In the genomic region with DNA sequence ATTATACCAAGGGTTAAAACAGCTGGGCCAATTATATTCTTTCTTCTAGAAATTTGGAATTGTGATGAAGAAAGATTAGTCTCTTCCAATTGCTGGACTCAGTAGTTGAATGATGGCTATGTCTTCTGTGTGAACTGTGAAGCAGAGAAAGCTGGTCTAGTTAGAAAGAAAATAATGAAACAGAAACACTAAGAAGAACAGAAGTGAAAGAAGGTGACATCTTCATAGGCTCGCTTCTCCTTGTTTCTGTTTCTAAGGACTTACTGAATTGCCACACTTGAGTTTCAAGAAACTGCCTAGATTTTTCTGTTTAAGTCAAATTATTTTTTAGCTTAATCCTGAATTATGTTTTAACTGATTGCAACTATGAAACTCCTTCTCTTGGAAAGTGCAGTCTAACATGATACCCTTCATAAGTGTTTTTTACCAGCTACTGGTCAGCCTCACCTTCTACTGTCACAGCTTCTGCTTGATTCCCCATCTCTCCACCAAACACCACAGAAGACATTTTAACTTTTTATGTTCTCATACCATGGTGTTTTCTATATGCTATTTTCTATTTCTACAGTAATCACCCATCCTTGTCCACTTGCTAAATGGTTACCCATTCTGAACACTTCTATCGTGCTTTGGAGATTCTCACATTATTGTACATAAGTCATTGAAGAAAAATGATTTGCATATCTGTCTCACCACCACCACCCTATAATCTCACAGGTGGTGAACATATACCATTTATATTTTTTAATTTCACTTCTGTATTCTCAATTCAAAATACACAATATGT, we compare ENCODE assay signal across 13 cellular contexts.
DNase-seq lines count a peak whose midpoint lies in the region; ATAC-seq and TF ChIP-seq lines count a peak whose summit lies in the region.
"Had no signal": no experiment of that assay in that cellular context is flagged by ENCODE, and none has a peak within 500 bp of the region (broad histone marks: within the 10 kb centered on the region; RNA-seq: fewer than 3 reads in every experiment).

No MANE protein-coding gene starts in this region.

- DNase-seq in testis: no peak
- DNase-seq in heart right ventricle: no peak
- DNase-seq in epidermal melanocyte (ENCODE audit: insufficient read length, low spot score): no peak
- DNase-seq in midbrain (lab: John Stamatoyannopoulos, UW): no peak
- DNase-seq: cerebellar nuclear complex, hypothalamus, T-helper 1 cell had no signal

- no peak overlapping the region for H3K4me3 ChIP-seq in testis
- no peak overlapping the region for H3K4me3 ChIP-seq in heart right ventricle
- H3K4me3 ChIP-seq: BLaER1 treated with 17β-estradiol and CSF1 and Interleukin-3, amounts not matched to agents 10 nM and 100 nM; skin epidermis had no signal

- H3K4me1 ChIP-seq in testis (no peaks in the 10 kb centered on the region), heart right ventricle (no peaks in the 10 kb centered on the region)
- H3K4me1 ChIP-seq: BLaER1 treated with 17β-estradiol and CSF1 and Interleukin-3, amounts not matched to agents 10 nM and 100 nM had no signal

- WGBS in testis, 2 donors: 90 to 91% methylated on average over 2 of the region's 2 CpGs
- WGBS in heart right ventricle, 2 donors: 91 to 97% methylated on average over 2 of the region's 2 CpGs

- H3K36me3 ChIP-seq in testis (ENCODE audit: low read depth, missing control alignments) (no peaks in the 10 kb centered on the region), heart right ventricle (no peaks in the 10 kb centered on the region)
- H3K36me3 ChIP-seq: BLaER1 treated with 17β-estradiol and CSF1 and Interleukin-3, amounts not matched to agents 10 nM and 100 nM had no signal

- no peaks in the 10 kb centered on the region for H3K9me3 ChIP-seq in testis
- H3K9me3 ChIP-seq in heart right ventricle: peaks cover 0 to 13% (median 0%) of the 10 kb centered on the region in 11 donors

- intact Hi-C loops in testis (cut with DNase I; ENCODE audit: low total_unique reads): no loop called here
- intact Hi-C loops in heart right ventricle (cut with DNase I): no loop called here

- H3K27me3 ChIP-seq in testis (no peaks in the 10 kb centered on the region), heart right ventricle (no peaks in the 10 kb centered on the region)
- H3K27me3 ChIP-seq: BLaER1 treated with 17β-estradiol and CSF1 and Interleukin-3, amounts not matched to agents 10 nM and 100 nM had no signal

- ATAC-seq in GM18868 (IDR thresholded peaks at IDR 0.05; ENCODE audit: unreplicated experiment) (peak; percentile 94), GM21515 (IDR thresholded peaks at IDR 0.05; ENCODE audit: unreplicated experiment) (peak; percentile 94), HG03039 (IDR thresholded peaks at IDR 0.05; ENCODE audit: unreplicated experiment) (peak; percentile 89), HG03575 (IDR thresholded peaks at IDR 0.05; ENCODE audit: extremely low read depth, insufficient number of reproducible peaks, low FRiP score, unreplicated experiment) (peak; percentile 76), heart right ventricle (no peak)

- TF ChIP-seq POLR2A in testis (IDR thresholded peaks at IDR 0.05): no peak

- H3K27ac ChIP-seq in testis (no peak overlapping the region), heart right ventricle (no peak overlapping the region)
- H3K27ac ChIP-seq: BLaER1 treated with 17β-estradiol and CSF1 and Interleukin-3, amounts not matched to agents 10 nM and 100 nM; skin epidermis had no signal

- TF ChIP-seq CTCF in testis (IDR thresholded peaks at IDR 0.05) (no peak), heart right ventricle (IDR thresholded peaks at IDR 0.05) (no peak)

Comparison
In these comparisons a context has a peak if more than half of its experiments do, and no peak if none do; other contexts are left out.
1. ATAC-seq: peak in GM18868 (single experiment), GM21515 (single experiment), HG03039 (single experiment) and HG03575 (single experiment); none in heart right ventricle (0 of 8).